ENCODE assay signal across 16 cellular contexts in genomic region chr2:149817206-149817605, GRCh38.
DNase-seq lines count a peak whose midpoint lies in the region; ATAC-seq and TF ChIP-seq lines count a peak whose summit lies in the region.
"Had no signal": no experiment of that assay in that cellular context is flagged by ENCODE, and none has a peak within 500 bp of the region (broad histone marks: within the 10 kb centered on the region; RNA-seq: fewer than 3 reads in every experiment).

No MANE protein-coding gene starts in this region.

- no peak overlapping the region for H3K9ac ChIP-seq in MM.1S (ENCODE audit: low read length)

- H3K27ac ChIP-seq in MM.1S (ENCODE audit: low read length): no peak overlapping the region

- H4K20me1 ChIP-seq in MM.1S (ENCODE audit: insufficient read depth, low read length): no peaks in the 10 kb centered on the region

- ATAC-seq in activated naive CD4-positive, alpha-beta T cell treated with anti-CD3 and anti-CD28 coated beads, Interleukin-2, amount 50 U/mL, for 72 hours: no peak
- no peak for ATAC-seq in HG03469 (IDR thresholded peaks at IDR 0.05; ENCODE audit: unreplicated experiment)
- ATAC-seq: HCT116 had no signal

- H2AFZ ChIP-seq in MM.1S (ENCODE audit: low read length): no peak overlapping the region

- no peaks in the 10 kb centered on the region for H3K27me3 Mint-ChIP-seq in nephron (ENCODE audit: low read depth)
- H3K27me3 Mint-ChIP-seq: CD4-positive, CD25-positive, alpha-beta regulatory T cell; IgD-negative memory B cell had no signal

- no peaks in the 10 kb centered on the region for H3K36me3 Mint-ChIP-seq in nephron (ENCODE audit: low read depth)
- H3K36me3 Mint-ChIP-seq in activated naive CD4-positive, alpha-beta T cell treated with anti-CD3 and anti-CD28 coated beads, Interleukin-2, amount 50 U/mL, for 72 hours: no peaks in the 10 kb centered on the region
- H3K36me3 Mint-ChIP-seq: CD4-positive, CD25-positive, alpha-beta regulatory T cell; IgD-negative memory B cell had no signal

- peaks cover 3% of the 10 kb centered on the region for H3K9me3 Mint-ChIP-seq in nephron
- H3K9me3 Mint-ChIP-seq in activated naive CD4-positive, alpha-beta T cell treated with anti-CD3 and anti-CD28 coated beads, Interleukin-2, amount 50 U/mL, for 72 hours: peaks cover 0 to 1% of the 10 kb centered on the region in 2 donors

- no peak overlapping the region for H3K4me2 ChIP-seq in MM.1S (ENCODE audit: low read depth, low read length)

- H3K9me2 ChIP-seq in MM.1S (replicated peaks; ENCODE audit: insufficient read depth, low read length): no peaks in the 10 kb centered on the region

- peak; percentile 68 for DNase-seq in AG10803 (ENCODE audit: low read depth)
- peak; percentile 18 for DNase-seq in M059J (ENCODE audit: low read depth)
- peak; percentile 52 for DNase-seq in fibroblast of gingiva (ENCODE audit: low read depth)
- no peak for DNase-seq in MM.1S
- DNase-seq in activated naive CD4-positive, alpha-beta T cell treated with anti-CD3 and anti-CD28 coated beads, Interleukin-2, amount 50 U/mL, for 72 hours (ENCODE audit: low spot score in 2 of 2): no peak
- no peak for DNase-seq in retina
- DNase-seq: 8988T; CD4-positive, CD25-positive, alpha-beta regulatory T cell; DMS79 treated with DMSO at 0.1 percent for 48 hours; GF-D8; NCI-H146; NK-92 treated with Interleukin-12 subunit alpha and Interleukin-12 subunit beta, amount 100 ng/mL, for 24 hours had no signal

- no peaks in the 10 kb centered on the region for H3K9me3 ChIP-seq in MM.1S (replicated peaks; ENCODE audit: insufficient read depth, low read length)

- peaks cover 20% of the 10 kb centered on the region for H3K4me1 Mint-ChIP-seq in nephron
- H3K4me1 Mint-ChIP-seq: CD4-positive, CD25-positive, alpha-beta regulatory T cell; IgD-negative memory B cell had no signal

- peak overlapping the region; percentile 20 to 62 (median 56) for H3K27ac Mint-ChIP-seq in nephron
- no peak overlapping the region for H3K27ac Mint-ChIP-seq in activated naive CD4-positive, alpha-beta T cell treated with anti-CD3 and anti-CD28 coated beads, Interleukin-2, amount 50 U/mL, for 72 hours
- H3K27ac Mint-ChIP-seq: CD4-positive, CD25-positive, alpha-beta regulatory T cell; IgD-negative memory B cell had no signal

- TF ChIP-seq CTCF in AG10803 (conservative IDR thresholded peaks at IDR 0.05; ENCODE audit: low read length) (no peak), nephron (IDR thresholded peaks at IDR 0.05; ENCODE audit: unreplicated experiment in 3 of 3) (no peak), MM.1S (IDR thresholded peaks at IDR 0.05; ENCODE audit: low read length) (no peak)

- H3K4me3 Mint-ChIP-seq in nephron: no peak overlapping the region
- H3K4me3 Mint-ChIP-seq: CD4-positive, CD25-positive, alpha-beta regulatory T cell; IgD-negative memory B cell had no signal

- H3K4me3 ChIP-seq in AG10803 (ENCODE audit: low read length): no peak overlapping the region
- no peak overlapping the region for H3K4me3 ChIP-seq in MM.1S (ENCODE audit: low read length)

- no peaks in the 10 kb centered on the region for H3K27me3 ChIP-seq in MM.1S (replicated peaks; ENCODE audit: insufficient read depth, low read length)

- H3K36me3 ChIP-seq in MM.1S (replicated peaks; ENCODE audit: insufficient read depth, low read length): no peaks in the 10 kb centered on the region

- H3K4me1 ChIP-seq in MM.1S (ENCODE audit: low read length): peaks cover 21% of the 10 kb centered on the region

- H3K79me2 ChIP-seq in MM.1S (ENCODE audit: low read length): no peaks in the 10 kb centered on the region

- H3F3A ChIP-seq in MM.1S (ENCODE audit: insufficient read depth, low read length): no peaks in the 10 kb centered on the region

Comparison
In these comparisons a context has a peak if more than half of its experiments do, and no peak if none do; other contexts are left out.
1. DNase-seq: peak in AG10803 (single experiment), M059J (single experiment) and fibroblast of gingiva (single experiment); none in MM.1S (single experiment), activated naive CD4-positive, alpha-beta T cell treated with anti-CD3 and anti-CD28 coated beads, Interleukin-2, amount 50 U/mL, for 72 hours (0 of 2) and retina (single experiment).
2. H3K27ac Mint-ChIP-seq: peak in nephron (3 of 3); none in activated naive CD4-positive, alpha-beta T cell treated with anti-CD3 and anti-CD28 coated beads, Interleukin-2, amount 50 U/mL, for 72 hours (0 of 2).